ENCODE assay signal across 8 cellular contexts in the genomic region with DNA sequence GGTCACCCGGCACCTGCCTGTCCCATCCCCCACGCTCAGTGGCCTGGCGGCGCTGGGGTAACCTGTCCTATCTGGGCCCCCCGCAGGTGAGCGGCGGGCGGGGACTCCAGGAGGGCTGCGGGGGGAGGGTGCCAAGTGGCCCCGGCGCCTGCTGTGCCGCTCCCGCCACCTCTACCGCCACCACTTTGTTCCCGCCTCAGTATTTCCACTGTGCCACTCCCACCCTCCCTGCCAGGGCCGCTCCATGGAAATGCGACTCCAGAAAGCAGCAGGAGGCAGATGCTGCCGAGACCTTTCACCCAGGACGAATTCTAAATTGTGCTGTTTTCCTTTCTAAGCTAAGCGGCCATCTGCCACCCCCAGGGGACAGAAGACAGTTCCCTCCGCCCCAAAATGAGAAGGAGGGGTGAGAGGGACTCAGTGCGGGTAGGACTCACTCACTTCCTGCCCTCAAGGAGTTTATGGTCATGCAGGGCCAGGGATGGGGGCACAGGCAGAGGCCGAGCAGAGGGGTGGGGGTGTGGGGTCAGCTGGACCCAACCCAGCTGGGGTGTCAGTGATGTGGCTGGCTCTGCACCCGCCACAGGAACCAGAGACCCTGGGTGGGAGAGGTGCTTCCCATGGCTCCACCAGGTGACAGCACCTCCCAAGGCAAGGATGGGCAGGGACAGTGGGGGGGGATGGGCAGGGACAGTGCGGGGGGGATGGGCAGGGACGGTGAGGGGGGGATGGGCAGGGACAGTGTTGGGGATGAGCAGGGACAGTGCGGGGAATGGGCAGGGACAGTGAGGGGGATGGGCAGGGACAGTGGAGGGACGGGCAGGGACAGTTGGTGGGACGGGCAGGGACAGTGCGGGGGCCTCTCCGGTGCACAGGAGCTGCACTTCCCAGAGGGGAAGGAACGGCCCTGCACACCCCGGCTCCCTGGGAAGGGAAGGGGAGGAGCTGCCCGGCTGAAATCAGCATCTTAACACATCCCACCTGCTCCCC. TPM values are rescaled to one million over a fixed set of nuclear protein-coding genes. Genes with fewer than 3 reads are reported as not detected.
DNase-seq lines count a peak whose midpoint lies in the region; ATAC-seq and TF ChIP-seq lines count a peak whose summit lies in the region.

No MANE protein-coding gene starts in this region.

- peak; percentile 44 for DNase-seq in Daoy (ENCODE audit: low read depth)
- DNase-seq in NCI-H146 (lab: John Stamatoyannopoulos, UW): peak; percentile 90
- peak in 2 of 61 donors; percentile 32 to 42 for DNase-seq in caudate nucleus (lab: John Stamatoyannopoulos, UW)
- DNase-seq in ascending aorta (ENCODE audit: low spot score in 2 of 2): no peak
- DNase-seq in T-helper 9 cell: no peak
- DNase-seq in OCI-LY7 (ENCODE audit: low spot score): no peak

- no peak overlapping the region for H3K4me2 ChIP-seq in OCI-LY7 (ENCODE audit: low read length)

- no peak for ATAC-seq in HG03108 (IDR thresholded peaks at IDR 0.05; ENCODE audit: unreplicated experiment)

- H3K4me3 ChIP-seq in neutrophil (ENCODE audit: low read depth in 1 of 2, low read length in 1 of 2) (peak overlapping the region; percentile 34 to 72), ascending aorta (no peak overlapping the region), OCI-LY7 (ENCODE audit: low read depth, low read length, poor library complexity, severe bottlenecking) (no peak overlapping the region)

- H3K36me3 ChIP-seq in neutrophil (peaks cover 49% of the 10 kb centered on the region), ascending aorta (peaks cover 9% of the 10 kb centered on the region in 2 donors), OCI-LY7 (ENCODE audit: insufficient read depth, low read length) (no peaks in the 10 kb centered on the region)

- H2AFZ ChIP-seq in OCI-LY7 (ENCODE audit: low read length): no peak overlapping the region

- peaks cover 3% of the 10 kb centered on the region; the same call in 1 of the 2 replicates for H4K20me1 ChIP-seq in OCI-LY7 (ENCODE audit: insufficient read depth, low read length)

- TF ChIP-seq CTCF in neutrophil (IDR thresholded peaks at IDR 0.05) (peak; percentile 30), ascending aorta (IDR thresholded peaks at IDR 0.05) (no peak), OCI-LY7 (conservative IDR thresholded peaks at IDR 0.05; ENCODE audit: low read length) (no peak)

- no peaks in the 10 kb centered on the region for H3K79me2 ChIP-seq in OCI-LY7 (ENCODE audit: insufficient read depth, low read depth, low read length)

- BruUV-seq in OCI-LY7 (replicated peaks; lab: Mats Ljungman, UMichigan): no TSS peak

- H3K27me3 ChIP-seq in neutrophil (peaks cover 24% of the 10 kb centered on the region), ascending aorta (no peaks in the 10 kb centered on the region)

- H3K27ac ChIP-seq in caudate nucleus (ENCODE audit: low read depth, low read length) (peak overlapping the region; percentile 91), neutrophil (peak overlapping the region; percentile 66), ascending aorta (peak overlapping the region in 1 of 2 donors; percentile 9), OCI-LY7 (ENCODE audit: low read depth, low read length, poor library complexity, severe bottlenecking) (no peak overlapping the region)

- CTCF ChIA-PET in OCI-LY7 (lab: Charles Lee; ENCODE audit: unreplicated experiment): no interaction called here

- POLR2A ChIA-PET in OCI-LY7 (lab: Charles Lee): no interaction called here

- H3K4me1 ChIP-seq in neutrophil (ENCODE audit: control insufficient read depth in 1 of 2, insufficient read depth in 1 of 2, low read depth in 1 of 2, low read length in 1 of 2) (peaks cover 51 to 62% of the 10 kb centered on the region in 2 experiments), ascending aorta (peaks cover 0 to 25% of the 10 kb centered on the region in 2 donors), OCI-LY7 (ENCODE audit: insufficient read depth, low read length, poor library complexity, severe bottlenecking) (peaks cover 16% of the 10 kb centered on the region)

- H3K9me2 ChIP-seq in OCI-LY7 (ENCODE audit: insufficient read depth, low read length): no peaks in the 10 kb centered on the region

- intact Hi-C loops in ascending aorta (cut with DNase I) (loop anchor here (10.0 kb wide), 1 partner anchor 47 kb away; no protein-coding TSS in a partner anchor), OCI-LY7 (cut with micrococcal nuclease; ENCODE audit: unreplicated experiment) (no loop called here)

- H3K9me3 ChIP-seq in neutrophil (no peaks in the 10 kb centered on the region), ascending aorta (no peaks in the 10 kb centered on the region), OCI-LY7 (ENCODE audit: low read length) (no peaks in the 10 kb centered on the region)

RNA-seq across cellular contexts. Expression of a gene that starts 17.8 kb away (rescaled TPM):
- 4.4 and 8.7 TPM in 2 replicates for total RNA-seq in Daoy (2014; rRNA removed; shearing (Covaris generic))
- total RNA-seq in ascending aorta (120 TPM), OCI-LY7 (2022) (15.5 and 17.9 TPM in 2 replicates)
- 9.3 and 17.6 TPM in 2 replicates for total RNA-seq in OCI-LY7 (2014; rRNA removed; shearing (Covaris generic))

RNA-seq across cellular contexts. Expression of a gene that starts 45.2 kb away (rescaled TPM):
- total RNA-seq in Daoy (2014; rRNA removed; shearing (Covaris generic)): 22.1 and 25.4 TPM in 2 replicates
- total RNA-seq in ascending aorta (66.1 TPM), OCI-LY7 (2022) (52.0 and 60.1 TPM in 2 replicates)
- 15.5 and 23.7 TPM in 2 replicates for total RNA-seq in OCI-LY7 (2014; rRNA removed; shearing (Covaris generic))

Comparison
In these comparisons a context has a peak if more than half of its experiments do, and no peak if none do; other contexts are left out.
1. DNase-seq: peak in Daoy (single experiment) and NCI-H146 (single experiment); none in ascending aorta (0 of 2), T-helper 9 cell (single experiment) and OCI-LY7 (single experiment).
2. H3K4me3 ChIP-seq: peak in neutrophil (2 of 2); none in ascending aorta (0 of 2) and OCI-LY7 (single experiment).